In the genomic region with DNA sequence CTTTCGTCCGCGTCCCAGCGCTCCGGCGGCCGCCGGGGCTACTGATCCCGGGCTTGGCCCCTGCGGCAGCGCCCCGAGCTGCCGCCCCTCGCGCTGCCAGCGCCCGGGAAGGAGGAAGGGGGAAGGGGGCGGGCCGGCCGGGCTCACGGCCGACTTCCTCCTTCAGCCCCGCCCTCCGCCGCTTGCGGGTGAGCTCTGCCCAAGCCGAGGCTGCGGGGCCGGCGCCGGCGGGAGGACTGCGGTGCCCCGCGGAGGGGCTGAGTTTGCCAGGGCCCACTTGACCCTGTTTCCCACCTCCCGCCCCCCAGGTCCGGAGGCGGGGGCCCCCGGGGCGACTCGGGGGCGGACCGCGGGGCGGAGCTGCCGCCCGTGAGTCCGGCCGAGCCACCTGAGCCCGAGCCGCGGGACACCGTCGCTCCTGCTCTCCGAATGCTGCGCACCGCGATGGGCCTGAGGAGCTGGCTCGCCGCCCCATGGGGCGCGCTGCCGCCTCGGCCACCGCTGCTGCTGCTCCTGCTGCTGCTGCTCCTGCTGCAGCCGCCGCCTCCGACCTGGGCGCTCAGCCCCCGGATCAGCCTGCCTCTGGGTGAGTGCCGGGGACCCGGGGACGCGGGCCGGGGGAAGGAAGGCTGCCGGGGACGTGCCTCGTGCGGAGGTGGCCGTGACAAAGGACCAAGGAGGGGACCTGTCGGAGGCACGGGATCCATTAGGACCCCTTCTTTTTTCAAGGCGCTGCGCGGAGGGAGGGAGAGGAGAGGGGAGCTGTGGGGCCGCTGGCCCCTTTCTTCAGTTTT, we compare ENCODE assay signal across 8 cellular contexts. TPM values are rescaled to one million over a fixed set of nuclear protein-coding genes. Genes with fewer than 3 reads are reported as not detected.
DNase-seq lines count a peak whose midpoint lies in the region; ATAC-seq and TF ChIP-seq lines count a peak whose summit lies in the region.

Gene SEMA4B (plus strand): TSS at position 181 of the 794 bp plus-strand sequence. CDS start 249 bp downstream, at position 430.

- H3K4me2 ChIP-seq in SU-DHL-6 (ENCODE audit: low read depth, low read length, poor library complexity, severe bottlenecking), result peak within 1 kb of the TSS; percentile 62

- ATAC-seq in GM21529 (IDR thresholded peaks at IDR 0.05; ENCODE audit: unreplicated experiment), result peak; percentile 90
- peak; percentile 45 to 84 (median 82) for ATAC-seq in heart left ventricle

- 0 to 1% (median 0%) methylated on average over 23 to 86 of the region's 86 CpGs for WGBS in heart left ventricle, 4 donors

- no peaks in the 10 kb centered on the region for H3K27me3 ChIP-seq in SU-DHL-6 (ENCODE audit: low read length)
- no peaks in the 10 kb centered on the region for H3K27me3 ChIP-seq in heart left ventricle

- TF ChIP-seq POLR2A in heart left ventricle (IDR thresholded peaks at IDR 0.05), result peak in 1 of 2 donors; percentile 58

- no peaks in the 10 kb centered on the region for H3K9me2 ChIP-seq in SU-DHL-6 (replicated peaks; ENCODE audit: insufficient read depth, low read length)

- intact Hi-C loops in heart left ventricle (cut with DNase I), result no loop called here
- intact Hi-C loops in posterior cingulate gyrus (cut with DNase I), result no loop called here

- peak within 1 kb of the TSS; percentile 98 for H2AFZ ChIP-seq in SU-DHL-6 (ENCODE audit: low read depth, low read length, severe bottlenecking)

- peaks cover 7% of the 10 kb centered on the region; the same call in 1 of the 2 replicates for H3F3A ChIP-seq in SU-DHL-6 (ENCODE audit: insufficient read depth)

- no peak for TF ChIP-seq CTCF in SU-DHL-6 (IDR thresholded peaks at IDR 0.05; ENCODE audit: insufficient read depth, low read length, poor library complexity, severe bottlenecking)
- peak in 2 of 12 donors; percentile 10 to 24 for TF ChIP-seq CTCF in heart left ventricle (IDR thresholded peaks at IDR 0.05)

- H3K4me1 ChIP-seq in heart left ventricle, result peaks cover 3 to 49% (median 33%) of the 10 kb centered on the region in 12 donors

- H3K9ac ChIP-seq in SU-DHL-6 (ENCODE audit: low read length), result peak within 1 kb of the TSS; percentile 68

- H3K27ac ChIP-seq in SU-DHL-6 (ENCODE audit: low read depth, low read length), result no peak within 1 kb of the TSS
- peak within 1 kb of the TSS in 11 of 12 donors; percentile 5 to 87 (median 78) for H3K27ac ChIP-seq in heart left ventricle

- no peaks in the 10 kb centered on the region for H3K79me2 ChIP-seq in SU-DHL-6 (ENCODE audit: insufficient read depth, low read length)

- H4K20me1 ChIP-seq in SU-DHL-6 (ENCODE audit: low read depth, low read length), result no peaks in the 10 kb centered on the region

- DNase-seq in EL (peak; percentile 68), heart left ventricle (peak; percentile 76 to 89 (median 79)), posterior cingulate gyrus (peak; percentile 41 to 94 (median 72)), ureter (ENCODE audit: low spot score) (peak; percentile 77)
- peak; percentile 43 for DNase-seq in Jurkat, Clone E6-1 (ENCODE audit: low read depth, low spot score)
- peak; percentile 47 for DNase-seq in activated naive CD8-positive, alpha-beta T cell treated with anti-CD3 and anti-CD28 coated beads, Interleukin-2, amount 50 U/mL, for 16 hours (ENCODE audit: low read depth, low spot score)

- H3K9me3 ChIP-seq in SU-DHL-6 (ENCODE audit: insufficient read depth, low read length), result no peaks in the 10 kb centered on the region
- no peaks in the 10 kb centered on the region for H3K9me3 ChIP-seq in heart left ventricle

- no peaks in the 10 kb centered on the region for H3K36me3 ChIP-seq in SU-DHL-6 (ENCODE audit: low read length)
- H3K36me3 ChIP-seq in heart left ventricle, result no peaks in the 10 kb centered on the region

- H3K4me3 ChIP-seq in Jurkat, Clone E6-1 (ENCODE audit: low read length), result peak within 1 kb of the TSS; percentile 69
- H3K4me3 ChIP-seq in SU-DHL-6 (ENCODE audit: insufficient read depth, low read length, poor library complexity, severe bottlenecking), result peak within 1 kb of the TSS; percentile 77
- H3K4me3 ChIP-seq in heart left ventricle, result peak within 1 kb of the TSS; percentile 43 to 99 (median 86)

RNA-seq across cellular contexts. Expression of gene SEMA4B, which starts in this region (rescaled TPM):
- polyA plus RNA-seq in Jurkat, Clone E6-1 (2012; ENCODE audit: insufficient read depth, insufficient read length), result 13.9 TPM
- total RNA-seq in heart left ventricle (100 to 1,000 TPM in 1 of 9 donors, 10 to 100 TPM in 8; 14.8 to 105 (median 21.0) TPM), ureter (183 TPM)
- 10 to 100 TPM; 13.8 to 36.3 TPM for polyA plus RNA-seq in heart left ventricle
